ENCODE assay signal across 8 cellular contexts in the genomic region with DNA sequence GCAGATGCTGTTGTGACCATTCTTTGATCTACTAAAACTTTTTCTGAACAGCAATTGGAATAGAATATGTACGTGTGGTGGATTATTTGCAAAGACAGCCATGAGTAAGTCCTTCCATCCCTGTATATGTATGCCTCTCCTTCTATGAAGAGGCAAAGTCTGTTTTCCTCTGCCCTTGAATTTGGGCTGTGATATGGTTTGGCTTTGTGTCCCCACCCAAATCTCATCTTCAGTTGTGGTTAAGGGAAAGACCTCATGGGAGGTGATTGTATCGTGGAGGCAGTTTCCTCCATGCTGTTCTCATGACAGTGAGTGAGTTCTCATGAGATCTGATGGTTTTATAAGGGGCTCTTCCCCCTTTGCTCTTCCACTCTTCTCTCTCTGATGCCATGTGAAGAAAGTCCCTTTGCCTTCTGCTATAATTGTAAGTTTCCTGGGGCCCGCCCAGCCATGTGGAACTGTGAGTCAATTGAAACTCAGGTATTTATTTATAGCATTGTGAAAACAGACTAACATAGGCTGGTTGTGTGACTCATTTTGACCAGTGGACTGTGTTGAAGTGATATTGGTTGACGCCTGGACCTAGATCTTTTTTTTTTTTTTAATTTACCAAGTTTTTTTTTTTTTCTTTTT.
DNase-seq lines count a peak whose midpoint lies in the region; ATAC-seq and TF ChIP-seq lines count a peak whose summit lies in the region.

No MANE protein-coding gene starts in this region.

- no peaks in the 10 kb centered on the region for H3K36me3 Mint-ChIP-seq in CD4-positive, alpha-beta T cell (ENCODE audit: low read depth)
- peaks cover 22% of the 10 kb centered on the region for H3K36me3 Mint-ChIP-seq in activated naive CD8-positive, alpha-beta T cell treated with anti-CD3 and anti-CD28 coated beads for 36 hours

- no peak for TF ChIP-seq CTCF in CD4-positive, alpha-beta T cell (IDR thresholded peaks at IDR 0.05)
- no peak for TF ChIP-seq CTCF in vagina (IDR thresholded peaks at IDR 0.05)

- DNase-seq in CD4-positive, alpha-beta T cell = no peak
- DNase-seq in HPDE6-E6E7 (ENCODE audit: extremely low spot score) (peak; percentile 11), vagina (ENCODE audit: extremely low spot score in 2 of 2) (no peak), globus pallidus (ENCODE audit: low spot score) (no peak), dedifferentiated amniotic fluid mesenchymal stem cell (ENCODE audit: extremely low spot score) (no peak)
- peak; percentile 66 for DNase-seq in activated naive CD8-positive, alpha-beta T cell treated with anti-CD3 and anti-CD28 coated beads for 36 hours
- DNase-seq in stimulated activated CD8-positive, alpha-beta memory T cell treated with anti-CD3 and anti-CD28 coated beads, Interleukin-12 subunit alpha, Interleukin-12 subunit beta, amount 100 ng/mL, for 24 hours (ENCODE audit: extremely low read depth) = peak; percentile 40

- H3K4me3 ChIP-seq in vagina = no peak overlapping the region

- TF ChIP-seq POLR2A in vagina (IDR thresholded peaks at IDR 0.05) = no peak

- intact Hi-C loops in CD4-positive, alpha-beta T cell (cut with DNase I, micrococcal nuclease) = no loop called here
- intact Hi-C loops in vagina (cut with DNase I) = no loop called here

- H3K27me3 ChIP-seq in CD4-positive, alpha-beta T cell (ENCODE audit: control insufficient read depth, insufficient read depth, low read length) = no peaks in the 10 kb centered on the region
- no peaks in the 10 kb centered on the region for H3K27me3 ChIP-seq in vagina

- peak overlapping the region; percentile 3 for H3K27ac Mint-ChIP-seq in CD4-positive, alpha-beta T cell
- H3K27ac Mint-ChIP-seq in activated naive CD8-positive, alpha-beta T cell treated with anti-CD3 and anti-CD28 coated beads for 36 hours = peak overlapping the region; percentile 79

- peak; percentile 56 for ATAC-seq in CD4-positive, alpha-beta T cell (ENCODE audit: poor library complexity)
- ATAC-seq in GM21423 (IDR thresholded peaks at IDR 0.05; ENCODE audit: unreplicated experiment) = peak; percentile 92

- POLR2A ChIA-PET in CD4-positive, alpha-beta T cell (lab: Charles Lee) = no interaction called here

- H3K4me1 ChIP-seq in vagina = no peaks in the 10 kb centered on the region

- no peaks in the 10 kb centered on the region for H3K27me3 Mint-ChIP-seq in CD4-positive, alpha-beta T cell
- H3K27me3 Mint-ChIP-seq in activated naive CD8-positive, alpha-beta T cell treated with anti-CD3 and anti-CD28 coated beads for 36 hours = no peaks in the 10 kb centered on the region

- H3K36me3 ChIP-seq in vagina = no peaks in the 10 kb centered on the region

- peaks cover 34% of the 10 kb centered on the region for H3K4me1 Mint-ChIP-seq in CD4-positive, alpha-beta T cell (ENCODE audit: low read depth)
- peaks cover 14% of the 10 kb centered on the region for H3K4me1 Mint-ChIP-seq in activated naive CD8-positive, alpha-beta T cell treated with anti-CD3 and anti-CD28 coated beads for 36 hours

- no peaks in the 10 kb centered on the region for H3K9me3 Mint-ChIP-seq in CD4-positive, alpha-beta T cell
- H3K9me3 Mint-ChIP-seq in activated naive CD8-positive, alpha-beta T cell treated with anti-CD3 and anti-CD28 coated beads for 36 hours = peaks cover 20% of the 10 kb centered on the region

- no peak overlapping the region for H3K27ac ChIP-seq in CD4-positive, alpha-beta T cell (ENCODE audit: low read depth, low read length)
- H3K27ac ChIP-seq in vagina = no peak overlapping the region

- peak overlapping the region; percentile 2 for H3K4me3 Mint-ChIP-seq in CD4-positive, alpha-beta T cell
- H3K4me3 Mint-ChIP-seq in activated naive CD8-positive, alpha-beta T cell treated with anti-CD3 and anti-CD28 coated beads for 36 hours = no peak overlapping the region

- CTCF ChIA-PET in CD4-positive, alpha-beta T cell (lab: Charles Lee) = no interaction called here

- H3K9me3 ChIP-seq in CD4-positive, alpha-beta T cell (ENCODE audit: control insufficient read depth, low read length) = no peaks in the 10 kb centered on the region
- no peaks in the 10 kb centered on the region for H3K9me3 ChIP-seq in vagina

Comparison
In these comparisons a context has a peak if more than half of its experiments do, and no peak if none do; other contexts are left out.
1. DNase-seq: peak in HPDE6-E6E7 (single experiment), activated naive CD8-positive, alpha-beta T cell treated with anti-CD3 and anti-CD28 coated beads for 36 hours (single experiment) and stimulated activated CD8-positive, alpha-beta memory T cell treated with anti-CD3 and anti-CD28 coated beads, Interleukin-12 subunit alpha, Interleukin-12 subunit beta, amount 100 ng/mL, for 24 hours (single experiment); none in CD4-positive, alpha-beta T cell (0 of 10), vagina (0 of 2), globus pallidus (single experiment) and dedifferentiated amniotic fluid mesenchymal stem cell (single experiment).